Comparison of ENCODE assay signal across 10 cellular contexts in genomic region chr15:87752250-87752951, GRCh38.
DNase-seq lines count a peak whose midpoint lies in the region; TF ChIP-seq lines count a peak whose summit lies in the region.
"Had no signal": no experiment of that assay in that cellular context is flagged by ENCODE, and none has a peak within 500 bp of the region (broad histone marks: within the 10 kb centered on the region; RNA-seq: fewer than 3 reads in every experiment).

No MANE protein-coding gene starts in this region.

- H3K4me2 ChIP-seq in PC-9, result peak overlapping the region; percentile 12; the same call in 1 of the 2 replicates
- H3K4me2 ChIP-seq in fibroblast of lung (ENCODE audit: extremely low read depth, insufficient read depth, low read length), result peak overlapping the region; percentile 74

- H3K27me3 ChIP-seq in PC-9 (ENCODE audit: insufficient read depth, low read depth), result no peaks in the 10 kb centered on the region
- H3K27me3 ChIP-seq in fibroblast of lung (ENCODE audit: control insufficient read depth, insufficient read depth, low read length), result no peaks in the 10 kb centered on the region
- H3K27me3 ChIP-seq: BE2C had no signal

- no peaks in the 10 kb centered on the region for H3K79me2 ChIP-seq in PC-9 (ENCODE audit: low read depth)
- H3K79me2 ChIP-seq in fibroblast of lung (ENCODE audit: control insufficient read depth, insufficient read depth, low read length), result no peaks in the 10 kb centered on the region

- CTCF ChIA-PET in PC-9 (lab: Charles Lee), result no interaction called here

- H3K9me3 ChIP-seq in PC-9 (ENCODE audit: insufficient read depth, low read depth) (no peaks in the 10 kb centered on the region), fibroblast of lung (ENCODE audit: control insufficient read depth, insufficient read depth, low read depth, low read length) (no peaks in the 10 kb centered on the region)
- H3K9me3 ChIP-seq: BE2C had no signal

- H2AFZ ChIP-seq in PC-9, result no peak overlapping the region
- no peak overlapping the region for H2AFZ ChIP-seq in fibroblast of lung (ENCODE audit: low read length)

- H3K27ac ChIP-seq in PC-9, result no peak overlapping the region
- H3K27ac ChIP-seq in fibroblast of lung (ENCODE audit: insufficient read depth, low read length), result peak overlapping the region; percentile 60

- DNase-seq in NCI-H345 (lab: John Stamatoyannopoulos, UW), result peak; percentile 31
- DNase-seq in NCI-H345 treated with DMSO at 0.1 percent for 48 hours (lab: John Stamatoyannopoulos, UW; ENCODE audit: unreplicated experiment), result no peak
- peak; percentile 20 to 59 for DNase-seq in PC-9
- peak; percentile 55 to 92 for DNase-seq in fibroblast of lung (ENCODE audit: low read depth in 2 of 2)
- peak; percentile 36 for DNase-seq in smooth muscle cell of the brain vasculature (ENCODE audit: low read depth, low spot score)
- DNase-seq in NCI-H187 (lab: John Stamatoyannopoulos, UW), result no peak
- no peak for DNase-seq in T-helper 2 cell
- no peak for DNase-seq in NCI-H187 treated with DMSO at 0.1 percent for 48 hours (lab: John Stamatoyannopoulos, UW)
- DNase-seq: activated B cell treated with CpG ODN at 0.5 μM for 24 hours, BE2C had no signal

- no TSS peak for BruUV-seq in PC-9 (replicated peaks; lab: Mats Ljungman, UMichigan)

- no peak overlapping the region for H3K9ac ChIP-seq in fibroblast of lung (ENCODE audit: insufficient read depth, low read length)

- no peaks in the 10 kb centered on the region for H3F3A ChIP-seq in PC-9 (ENCODE audit: insufficient read depth, low read depth)

- H3K4me3 ChIP-seq in PC-9, result no peak overlapping the region
- H3K4me3 ChIP-seq in fibroblast of lung (replicated peaks in 1 of 4; ENCODE audit: control extremely low read depth in 1 of 4, insufficient read depth in 1 of 4, low read depth in 3 of 4, low read length in 4 of 4), result no peak overlapping the region

- H3K36me3 ChIP-seq in PC-9 (ENCODE audit: low read depth) (no peaks in the 10 kb centered on the region), fibroblast of lung (ENCODE audit: control insufficient read depth, insufficient read depth, low read length) (no peaks in the 10 kb centered on the region)
- H3K36me3 ChIP-seq: BE2C had no signal

- H3K9me2 ChIP-seq in PC-9 (ENCODE audit: insufficient read depth), result no peaks in the 10 kb centered on the region

- TF ChIP-seq CTCF in PC-9 (conservative IDR thresholded peaks at IDR 0.05) (no peak), fibroblast of lung (conservative IDR thresholded peaks at IDR 0.05 in 1 of 2, IDR thresholded peaks at IDR 0.05 in 1 of 2; ENCODE audit: low read depth in 1 of 2, low read length in 2 of 2) (no peak)

- H4K20me1 ChIP-seq in PC-9 (ENCODE audit: insufficient read depth) (no peaks in the 10 kb centered on the region), fibroblast of lung (ENCODE audit: control insufficient read depth, extremely low read depth, insufficient read depth, low read length) (no peaks in the 10 kb centered on the region)

- intact Hi-C loops in PC-9 (cut with micrococcal nuclease; ENCODE audit: unreplicated experiment), result no loop called here

- POLR2A ChIA-PET in PC-9 (lab: Charles Lee; ENCODE audit: unreplicated experiment), result no interaction called here

- peaks cover 12% of the 10 kb centered on the region for H3K4me1 ChIP-seq in PC-9 (replicated peaks; ENCODE audit: insufficient read depth)
- peaks cover 2% of the 10 kb centered on the region for H3K4me1 ChIP-seq in fibroblast of lung (ENCODE audit: control insufficient read depth, extremely low read depth, insufficient read depth, low read length)

Comparison
In these comparisons a context has a peak if more than half of its experiments do, and no peak if none do; other contexts are left out.
1. DNase-seq: peak in NCI-H345 (single experiment), PC-9 (2 of 2), fibroblast of lung (2 of 2) and smooth muscle cell of the brain vasculature (single experiment); none in NCI-H345 treated with DMSO at 0.1 percent for 48 hours (single experiment), NCI-H187 (0 of 2), T-helper 2 cell (0 of 5) and NCI-H187 treated with DMSO at 0.1 percent for 48 hours (single experiment).